In genomic region chr7:82605247-82605864, GRCh38 we compare ENCODE assay signal across 7 cellular contexts.
DNase-seq lines count a peak whose midpoint lies in the region; ATAC-seq, FAIRE-seq and TF ChIP-seq lines count a peak whose summit lies in the region.

No MANE protein-coding gene starts in this region.

- H3K4me3 ChIP-seq in adrenal gland = no peak overlapping the region
- no peak overlapping the region for H3K4me3 ChIP-seq in keratinocyte (ENCODE audit: control insufficient read depth in 2 of 3, extremely low read depth in 1 of 3, insufficient read depth in 2 of 3, low read depth in 1 of 3, low read length in 3 of 3)

- H3K27me3 ChIP-seq in adrenal gland = no peaks in the 10 kb centered on the region
- no peaks in the 10 kb centered on the region for H3K27me3 ChIP-seq in keratinocyte (ENCODE audit: control insufficient read depth, extremely low read depth, insufficient read depth, low read length)

- WGBS in adrenal gland, 4 donors = 11 to 16% (median 13%) methylated on average over 4 of the region's 4 CpGs

- TF ChIP-seq POLR2A in adrenal gland (IDR thresholded peaks at IDR 0.05) = no peak

- no peak overlapping the region for H3K27ac ChIP-seq in adrenal gland
- H3K27ac ChIP-seq in keratinocyte (ENCODE audit: control insufficient read depth, insufficient read depth, low read length) = no peak overlapping the region

- peak; percentile 48 for DNase-seq in GF-D8 (lab: John Stamatoyannopoulos, UW)
- peak; percentile 65 for DNase-seq in NCI-H2171 (lab: John Stamatoyannopoulos, UW)
- peak in 6 of 7 donors; percentile 17 to 64 (median 48) for DNase-seq in adrenal gland
- DNase-seq in keratinocyte (ENCODE audit: low read depth, low spot score) = peak; percentile 1
- DNase-seq in activated CD4-positive, CD25-positive, alpha-beta regulatory T cell (lab: John Stamatoyannopoulos, UW) = no peak

- H3K4me2 ChIP-seq in keratinocyte (ENCODE audit: control insufficient read depth, extremely low read depth, insufficient read depth, low read depth, low read length) = no peak overlapping the region

- dilution Hi-C loops in keratinocyte (cut with MboI; ENCODE audit: extremely low pct_ligation_motif_present, low sequenced_read_pairs) = no loop called here

- no peaks in the 10 kb centered on the region for H3K9me3 ChIP-seq in adrenal gland (replicated peaks in 1 of 3)
- no peaks in the 10 kb centered on the region for H3K9me3 ChIP-seq in keratinocyte (ENCODE audit: control insufficient read depth, low read depth, low read length)

- H3K9ac ChIP-seq in keratinocyte (ENCODE audit: control insufficient read depth, extremely low read depth, insufficient read depth, low read length) = no peak overlapping the region

- peak; percentile 29 to 75 (median 62) for TF ChIP-seq CTCF in adrenal gland (IDR thresholded peaks at IDR 0.05)
- TF ChIP-seq CTCF in keratinocyte (optimal IDR thresholded peaks at IDR 0.05 in 1 of 3, IDR thresholded peaks at IDR 0.05 in 1 of 3, conservative IDR thresholded peaks at IDR 0.05 in 1 of 3; ENCODE audit: extremely low read depth in 1 of 3, insufficient read depth in 2 of 3, low read length in 3 of 3) = peak in 2 of 3 experiments; percentile 52 to 61

- H2AFZ ChIP-seq in keratinocyte (ENCODE audit: control insufficient read depth, low read length) = no peak overlapping the region

- intact Hi-C loops in adrenal gland (cut with DNase I) = loop anchor here in 1 of 2 donors (10.0 kb wide), 1 partner anchor 561 kb away; no protein-coding TSS in a partner anchor

- ATAC-seq in HG02759 (IDR thresholded peaks at IDR 0.05; ENCODE audit: unreplicated experiment) = peak; percentile 58
- no peak for ATAC-seq in HG02642 (IDR thresholded peaks at IDR 0.05; ENCODE audit: poor library complexity, unreplicated experiment)

- FAIRE-seq in keratinocyte (lab: Jason Lieb, UNC) = peak; percentile 53

- no peaks in the 10 kb centered on the region for H3K9me1 ChIP-seq in keratinocyte (ENCODE audit: control insufficient read depth, extremely low read depth, insufficient read depth, low read length)

- no peaks in the 10 kb centered on the region for H4K20me1 ChIP-seq in keratinocyte (ENCODE audit: control insufficient read depth, extremely low read depth, insufficient read depth, low read length)

- H3K36me3 ChIP-seq in adrenal gland (replicated peaks in 1 of 2) = no peaks in the 10 kb centered on the region
- no peaks in the 10 kb centered on the region for H3K36me3 ChIP-seq in keratinocyte (ENCODE audit: control insufficient read depth in 2 of 2, extremely low read depth in 1 of 2, insufficient read depth in 2 of 2, low read length in 2 of 2)

- no peaks in the 10 kb centered on the region for H3K79me2 ChIP-seq in keratinocyte (ENCODE audit: control insufficient read depth, insufficient read depth, low read length)

- no peaks in the 10 kb centered on the region for H3K4me1 ChIP-seq in adrenal gland (replicated peaks in 1 of 2)
- H3K4me1 ChIP-seq in keratinocyte (ENCODE audit: control insufficient read depth, extremely low read depth, insufficient read depth, low read length) = no peaks in the 10 kb centered on the region

Comparison
In these comparisons a context has a peak if more than half of its experiments do, and no peak if none do; other contexts are left out.
1. DNase-seq: peak in GF-D8 (single experiment), NCI-H2171 (single experiment), adrenal gland (6 of 7) and keratinocyte (single experiment); none in activated CD4-positive, CD25-positive, alpha-beta regulatory T cell (0 of 4).